In genomic region chr3:119676771-119677640, GRCh38 we compare ENCODE assay signal across 8 cellular contexts. TPM values are rescaled to one million over a fixed set of nuclear protein-coding genes. Genes with fewer than 3 reads are reported as not detected.
DNase-seq lines count a peak whose midpoint lies in the region; ATAC-seq and TF ChIP-seq lines count a peak whose summit lies in the region.

Gene COX17, minus strand, starts transcription at chr3:119677406. Its CDS starts 96 bp downstream, at chr3:119677310.

- H3K4me3 ChIP-seq in GM08714 (ENCODE audit: low read length): peak within 1 kb of the TSS; percentile 85
- H3K4me3 ChIP-seq in osteoblast (ENCODE audit: insufficient read depth, low read length): peak within 1 kb of the TSS; percentile 72
- H3K4me3 ChIP-seq in thoracic aorta: peak within 1 kb of the TSS; percentile 76

- peak within 1 kb of the TSS; percentile 93 for H2AFZ ChIP-seq in osteoblast (ENCODE audit: low read length)

- H3K36me3 ChIP-seq in osteoblast (ENCODE audit: insufficient read depth, low read length) (peaks cover 15% of the 10 kb centered on the region), thoracic aorta (peaks cover 12% of the 10 kb centered on the region)

- H3K4me2 ChIP-seq in osteoblast (ENCODE audit: insufficient read depth, low read length): peak within 1 kb of the TSS; percentile 96

- H3K9me3 ChIP-seq in osteoblast (ENCODE audit: low read depth, low read length): no peaks in the 10 kb centered on the region
- H3K9me3 ChIP-seq in thoracic aorta: no peaks in the 10 kb centered on the region

- peaks cover 5% of the 10 kb centered on the region for H3K36me3 Mint-ChIP-seq in activated naive CD8-positive, alpha-beta T cell
- H3K36me3 Mint-ChIP-seq in glutamatergic neuron (ENCODE audit: unreplicated experiment): no peaks in the 10 kb centered on the region

- H3K4me1 Mint-ChIP-seq in activated naive CD8-positive, alpha-beta T cell (ENCODE audit: low read depth): peaks cover 37% of the 10 kb centered on the region
- peaks cover 6% of the 10 kb centered on the region for H3K4me1 Mint-ChIP-seq in glutamatergic neuron (ENCODE audit: low read depth, unreplicated experiment)

- TF ChIP-seq CTCF in glutamatergic neuron (IDR thresholded peaks at IDR 0.05; ENCODE audit: partially characterized antibody, unreplicated experiment) (no peak), osteoblast (IDR thresholded peaks at IDR 0.05; ENCODE audit: extremely low read depth, low read depth, low read length) (no peak), thoracic aorta (IDR thresholded peaks at IDR 0.05) (no peak)

- ATAC-seq in HG02623 (IDR thresholded peaks at IDR 0.05; ENCODE audit: unreplicated experiment) (peak; percentile 82), thoracic aorta (ENCODE audit: insufficient number of reproducible peaks, low FRiP score, low read depth) (peak; percentile 94)

- H3K4me3 Mint-ChIP-seq in activated naive CD8-positive, alpha-beta T cell: peak within 1 kb of the TSS; percentile 95
- H3K4me3 Mint-ChIP-seq in glutamatergic neuron (ENCODE audit: unreplicated experiment): peak within 1 kb of the TSS; percentile 88

- peaks cover 12% of the 10 kb centered on the region for H3K79me2 ChIP-seq in osteoblast (ENCODE audit: insufficient read depth, low read length)

- DNase-seq in NCI-H1105 (lab: John Stamatoyannopoulos, UW): peak; percentile 100
- peak; percentile 89 for DNase-seq in SKM-1 treated with dmso at 0.1 percent for 144 hours (lab: John Stamatoyannopoulos, UW; ENCODE audit: unreplicated experiment)
- DNase-seq in glutamatergic neuron: peak; percentile 86
- peak; percentile 96 for DNase-seq in osteoblast (ENCODE audit: insufficient read length, low spot score, missing footprints)
- DNase-seq in thoracic aorta (ENCODE audit: low spot score): peak; percentile 85

- H3K27me3 Mint-ChIP-seq in activated naive CD8-positive, alpha-beta T cell: no peaks in the 10 kb centered on the region
- no peaks in the 10 kb centered on the region for H3K27me3 Mint-ChIP-seq in glutamatergic neuron (ENCODE audit: unreplicated experiment)

- no peaks in the 10 kb centered on the region for H3K9me3 Mint-ChIP-seq in activated naive CD8-positive, alpha-beta T cell (ENCODE audit: low read depth)
- peaks cover 5% of the 10 kb centered on the region for H3K9me3 Mint-ChIP-seq in glutamatergic neuron (ENCODE audit: unreplicated experiment)

- H3K27ac ChIP-seq in osteoblast (ENCODE audit: low read depth, low read length) (peak within 1 kb of the TSS; percentile 70), thoracic aorta (peak within 1 kb of the TSS; percentile 69 to 88)

- H3K27me3 ChIP-seq in osteoblast (ENCODE audit: insufficient read depth, low read length): no peaks in the 10 kb centered on the region
- H3K27me3 ChIP-seq in thoracic aorta (replicated peaks; ENCODE audit: insufficient read depth): no peaks in the 10 kb centered on the region

- H3K27ac Mint-ChIP-seq in activated naive CD8-positive, alpha-beta T cell: peak within 1 kb of the TSS; percentile 94
- peak within 1 kb of the TSS; percentile 90 for H3K27ac Mint-ChIP-seq in glutamatergic neuron (ENCODE audit: unreplicated experiment)

- H3K4me1 ChIP-seq in osteoblast (ENCODE audit: insufficient read depth, low read length): peaks cover 13% of the 10 kb centered on the region
- H3K4me1 ChIP-seq in thoracic aorta (ENCODE audit: control insufficient read depth in 1 of 2, low read depth in 2 of 2): peaks cover 13 to 28% of the 10 kb centered on the region in 2 donors

- H4K20me1 ChIP-seq in osteoblast (ENCODE audit: insufficient read depth, low read length): no peaks in the 10 kb centered on the region

RNA-seq across cellular contexts. Expression of gene COX17, which starts in this region (rescaled TPM):
- total RNA-seq in glutamatergic neuron (ENCODE audit: unreplicated experiment) (38.0 TPM), osteoblast (8.0 and 13.3 TPM in 2 replicates), thoracic aorta (10 to 100 TPM; 15.2 to 51.3 TPM)

Comparison
In these comparisons a context has a peak if more than half of its experiments do, and no peak if none do; other contexts are left out.
1. Peak in every context shown above with its lines: DNase-seq, ATAC-seq, H3K4me3 ChIP-seq and H3K27ac ChIP-seq.